1 cellular context compared by ENCODE assay signal in genomic region chr6:13444604-13445003, GRCh38.
TF ChIP-seq lines count a peak whose summit lies in the region.

No MANE protein-coding gene starts in this region.

TF ChIP-seq in endothelial cell of umbilical vein, 7 proteins besides CTCF, POLR2A, EP300 and RAD21:
- no peak for TF ChIP-seq GATA2 (IDR thresholded peaks at IDR 0.05; ENCODE audit: insufficient read depth, insufficient read length, low read depth, low read length)
- no peak for TF ChIP-seq JUN (IDR thresholded peaks at IDR 0.05; ENCODE audit: borderline replicate concordance, insufficient read depth, insufficient read length, low read depth)
- TF ChIP-seq POLR2AphosphoS5 (IDR thresholded peaks at IDR 0.05; ENCODE audit: insufficient read depth, low read depth, low read length) = no peak
- TF ChIP-seq MYC (IDR thresholded peaks at IDR 0.05; ENCODE audit: low read depth, low read length) = no peak
- no peak for TF ChIP-seq FOS (IDR thresholded peaks at IDR 0.05; ENCODE audit: borderline replicate concordance, insufficient read depth, low read length)
- TF ChIP-seq EZH2 (IDR thresholded peaks at IDR 0.05; ENCODE audit: borderline replicate concordance, low read depth, low read length, severe bottlenecking) = no peak
- no peak for TF ChIP-seq MAX (IDR thresholded peaks at IDR 0.05; ENCODE audit: insufficient read depth, insufficient read length)
